ENCODE assay signal across 25 cellular contexts in genomic region chr12:3241621-3242020, GRCh38.
DNase-seq lines count a peak whose midpoint lies in the region; ATAC-seq and TF ChIP-seq lines count a peak whose summit lies in the region.
"Had no signal": no experiment of that assay in that cellular context is flagged by ENCODE, and none has a peak within 500 bp of the region (broad histone marks: within the 10 kb centered on the region; RNA-seq: fewer than 3 reads in every experiment).

No MANE protein-coding gene starts in this region.

- peaks cover 46% of the 10 kb centered on the region for H3K4me1 ChIP-seq in SJCRH30
- peaks cover 8 to 100% (median 80%) of the 10 kb centered on the region in 9 donors for H3K4me1 ChIP-seq in heart right ventricle
- peaks cover 6 to 45% (median 31%) of the 10 kb centered on the region in 4 donors for H3K4me1 ChIP-seq in liver (ENCODE audit: control insufficient read depth in 4 of 4, insufficient read depth in 4 of 4, low read length in 3 of 4)
- H3K4me1 ChIP-seq: colonic mucosa had no signal

- H3K4me3 ChIP-seq in SJCRH30 (no peak overlapping the region), heart right ventricle (no peak overlapping the region), liver (ENCODE audit: low read depth in 1 of 3, low read length in 3 of 3) (no peak overlapping the region)
- H3K4me3 ChIP-seq: BLaER1 treated with 17β-estradiol and CSF1 and Interleukin-3, amounts not matched to agents 10 nM and 100 nM; colonic mucosa; K562; SJSA1 had no signal

- DNase-seq in SJCRH30 (no peak), heart right ventricle (peak; percentile 63 to 69), iPS-NIHi7 (ENCODE audit: extremely low spot score) (no peak), H4 (ENCODE audit: low spot score) (no peak), foreskin melanocyte (no peak)
- DNase-seq: activated CD4-positive, alpha-beta T cell treated with anti-CD3 and anti-CD28 coated beads, Interleukin-2, amount 10 ng/mL, durations not matched to agents 24 days and 14 days; activated gamma-delta T cell treated with Interleukin-2 at 50 U/mL for 16 hours; activated naive CD8-positive, alpha-beta T cell treated with anti-CD3 and anti-CD28 coated beads, Interleukin-2, amount 10 ng/mL, durations not matched to agents 7 days and 5 days; activated T-cell treated with anti-CD3 and anti-CD28 coated beads, Interleukin-2, amount 50 U/mL, for 1 hour; aorta; colonic mucosa; effector CD8-positive, alpha-beta T cell; head of caudate nucleus; NCI-H1092 treated with DMSO at 0.1 percent for 48 hours; NCI-H187; NCI-H82; stimulated activated CD4-positive, alpha-beta T cell treated with anti-CD3 and anti-CD28 coated beads, Interleukin-15, amount 100 ng/mL, for 24 hours; substantia nigra; trophoblast cell had no signal

- H3K36me3 ChIP-seq in SJCRH30 (peaks cover 65% of the 10 kb centered on the region), heart right ventricle (peaks cover 0 to 15% (median 0%) of the 10 kb centered on the region in 9 donors), liver (ENCODE audit: control insufficient read depth in 4 of 4, insufficient read depth in 3 of 4, low read depth in 1 of 4, low read length in 3 of 4) (peaks cover 0 to 3% (median 0%) of the 10 kb centered on the region in 4 donors)
- H3K36me3 ChIP-seq: colonic mucosa, SJSA1 had no signal

- no peak for TF ChIP-seq CTCF in heart right ventricle (IDR thresholded peaks at IDR 0.05)
- no peak for TF ChIP-seq CTCF in liver (IDR thresholded peaks at IDR 0.05; ENCODE audit: low read depth, low read length, missing input control)

- H3K9me3 ChIP-seq in SJCRH30 (replicated peaks) (no peaks in the 10 kb centered on the region), heart right ventricle (peaks cover 0 to 4% (median 0%) of the 10 kb centered on the region in 11 donors), liver (ENCODE audit: control insufficient read depth in 4 of 4, low read length in 3 of 4) (no peaks in the 10 kb centered on the region)
- H3K9me3 ChIP-seq: colonic mucosa, SJSA1 had no signal

- intact Hi-C loops in heart right ventricle (cut with DNase I): no loop called here

- peak; percentile 56 to 81 (median 72) for ATAC-seq in heart right ventricle
- ATAC-seq in GM18519 (IDR thresholded peaks at IDR 0.05; ENCODE audit: low FRiP score, unreplicated experiment): no peak
- ATAC-seq: K562; stimulated activated effector memory CD8-positive, alpha-beta T cell treated with anti-CD3 and anti-CD28 coated beads, Interleukin-12 subunit alpha, Interleukin-12 subunit beta, amount 100 ng/mL, for 72 hours had no signal

- WGBS in heart right ventricle, 2 donors: 50 to 61% methylated on average over 15 of the region's 15 CpGs
- WGBS in liver: 48% methylated on average over 15 of the region's 15 CpGs

- H3K27me3 ChIP-seq in SJCRH30: no peaks in the 10 kb centered on the region
- no peaks in the 10 kb centered on the region for H3K27me3 ChIP-seq in heart right ventricle
- H3K27me3 ChIP-seq in liver (ENCODE audit: control insufficient read depth in 4 of 4, insufficient read depth in 4 of 4, low read length in 3 of 4): no peaks in the 10 kb centered on the region
- H3K27me3 ChIP-seq: colonic mucosa, SJSA1 had no signal

- H3K27ac ChIP-seq in SJCRH30 (peak overlapping the region; percentile 2; the same call in 1 of the 2 replicates), heart right ventricle (peak overlapping the region; percentile 70 to 99 (median 89)), liver (ENCODE audit: low read depth in 1 of 2, low read length in 2 of 2) (no peak overlapping the region)
- H3K27ac ChIP-seq: colonic mucosa, SJSA1 had no signal

- H3K9ac ChIP-seq in liver (ENCODE audit: low read depth in 1 of 2, low read length in 2 of 2): no peak overlapping the region
- H3K9ac ChIP-seq: BLaER1 treated with 17β-estradiol and CSF1 and Interleukin-3, amounts not matched to agents 10 nM and 100 nM had no signal

- no peak for TF ChIP-seq RAD21 in liver (IDR thresholded peaks at IDR 0.05)

TF ChIP-seq in liver, 16 proteins besides CTCF, POLR2A, EP300 and RAD21:
- TF ChIP-seq HNF4A (conservative IDR thresholded peaks at IDR 0.05): peak; percentile 74 to 81
- TF ChIP-seq, protein P1, sequence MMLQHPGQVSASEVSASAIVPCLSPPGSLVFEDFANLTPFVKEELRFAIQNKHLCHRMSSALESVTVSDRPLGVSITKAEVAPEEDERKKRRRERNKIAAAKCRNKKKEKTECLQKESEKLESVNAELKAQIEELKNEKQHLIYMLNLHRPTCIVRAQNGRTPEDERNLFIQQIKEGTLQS (IDR thresholded peaks at IDR 0.05): no peak
- no peak for TF ChIP-seq YY1 (IDR thresholded peaks at IDR 0.05)
- no peak for TF ChIP-seq REST (IDR thresholded peaks at IDR 0.05)
- no peak for TF ChIP-seq FOXA2 (IDR thresholded peaks at IDR 0.05)
- peak; percentile 38 for TF ChIP-seq HNF4G (IDR thresholded peaks at IDR 0.05)
- TF ChIP-seq SP1 (IDR thresholded peaks at IDR 0.05): peak; percentile 40
- TF ChIP-seq JUND (IDR thresholded peaks at IDR 0.05): no peak
- no peak for TF ChIP-seq GABPA (IDR thresholded peaks at IDR 0.05 in 1 of 2, conservative IDR thresholded peaks at IDR 0.05 in 1 of 2)
- TF ChIP-seq FOXA1 (IDR thresholded peaks at IDR 0.05): no peak
- no peak for TF ChIP-seq EGR1 (IDR thresholded peaks at IDR 0.05; ENCODE audit: low read depth in 2 of 2)
- TF ChIP-seq RXRA (IDR thresholded peaks at IDR 0.05): peak in 1 of 2 donors; percentile 25

Comparison
In these comparisons a context has a peak if more than half of its experiments do, and no peak if none do; other contexts are left out.
1. DNase-seq: peak in heart right ventricle (2 of 2); none in SJCRH30 (0 of 2), iPS-NIHi7 (single experiment), H4 (single experiment) and foreskin melanocyte (single experiment).
2. H3K27ac ChIP-seq: peak in SJCRH30 (single experiment) and heart right ventricle (10 of 10); none in liver (0 of 2).